In the genomic region with DNA sequence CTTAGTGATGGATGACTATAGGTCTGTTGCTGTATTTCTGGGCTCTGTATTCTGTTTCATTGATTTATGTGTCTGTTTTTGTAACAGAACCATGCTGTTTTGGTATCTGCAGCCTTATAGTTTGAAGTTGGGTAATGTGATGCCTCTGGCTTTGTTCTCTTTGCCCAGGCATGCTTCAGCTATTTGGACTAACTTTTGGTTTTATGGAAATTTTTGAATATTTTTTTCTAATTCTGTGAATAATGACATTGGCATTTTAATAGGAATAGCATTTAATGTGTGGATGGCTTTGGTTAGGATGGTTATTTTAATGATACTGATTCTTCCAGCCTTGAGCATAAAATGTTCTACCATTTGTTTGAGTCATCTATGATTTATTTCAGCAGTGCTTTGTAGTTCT, we compare ENCODE assay signal across 5 cellular contexts. TPM values are rescaled to one million over a fixed set of nuclear protein-coding genes. Genes with fewer than 3 reads are reported as not detected.
"Had no signal": no experiment of that assay in that cellular context is flagged by ENCODE, and none has a peak within 500 bp of the region (broad histone marks: within the 10 kb centered on the region; RNA-seq: fewer than 3 reads in every experiment).

No MANE protein-coding gene starts in this region.

RNA-seq across cellular contexts. Expression of gene UGT2B17, which starts 53.9 kb away (rescaled TPM):
- total RNA-seq: HepG2, HT1080, IMR-90, Right ventricle myocardium inferior, SJCRH30 had no signal
- polyA plus RNA-seq: HepG2, IMR-90 had no signal
